ENCODE assay signal across 4 cellular contexts in the genomic region with DNA sequence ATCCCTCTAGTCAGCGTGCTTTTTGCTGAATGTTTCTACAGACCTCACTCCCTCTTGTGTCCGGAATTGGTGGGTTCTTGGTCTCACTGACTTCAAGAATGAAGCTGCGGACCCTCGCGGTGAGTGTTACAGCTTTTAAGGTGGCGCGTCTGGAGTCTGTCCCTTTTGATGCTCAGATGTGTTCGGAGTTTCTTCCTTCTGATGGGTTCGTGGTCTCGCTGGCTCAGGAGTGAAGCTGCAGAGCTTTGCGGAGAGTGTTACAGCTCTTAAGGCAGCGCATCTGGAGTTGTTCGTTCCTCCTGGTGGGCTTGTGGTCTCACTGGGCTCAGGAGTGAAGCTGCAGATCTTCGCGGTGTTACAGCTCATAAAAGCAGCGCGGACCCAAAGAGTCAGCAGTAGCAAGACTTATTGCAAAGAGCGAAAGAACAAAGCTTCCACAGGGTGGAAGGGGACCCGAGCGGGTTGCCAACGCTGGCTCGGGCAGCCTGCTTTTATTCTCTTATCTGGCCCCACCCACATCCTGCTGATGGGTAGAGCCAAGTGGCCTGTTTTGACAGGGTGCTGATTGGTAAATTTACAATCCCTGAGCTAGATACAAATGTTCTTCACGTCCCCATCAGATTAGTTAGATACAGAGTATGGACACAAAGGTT. TPM values are rescaled to one million over a fixed set of nuclear protein-coding genes. Genes with fewer than 3 reads are reported as not detected.
"Had no signal": no experiment of that assay in that cellular context is flagged by ENCODE, and none has a peak within 500 bp of the region (broad histone marks: within the 10 kb centered on the region; RNA-seq: fewer than 3 reads in every experiment).

No MANE protein-coding gene starts in this region.

RNA-seq across cellular contexts. Expression of a gene that starts 8.5 kb away (rescaled TPM):
- total RNA-seq: dermis microvascular lymphatic vessel endothelial cell had no signal

RNA-seq across cellular contexts. Expression of a gene that starts 48.5 kb away (rescaled TPM):
- total RNA-seq: cardiac septum, dermis microvascular lymphatic vessel endothelial cell, left ventricle myocardium inferior, renal cortical epithelial cell had no signal
